Comparison of ENCODE assay signal across 5 cellular contexts in the genomic region with DNA sequence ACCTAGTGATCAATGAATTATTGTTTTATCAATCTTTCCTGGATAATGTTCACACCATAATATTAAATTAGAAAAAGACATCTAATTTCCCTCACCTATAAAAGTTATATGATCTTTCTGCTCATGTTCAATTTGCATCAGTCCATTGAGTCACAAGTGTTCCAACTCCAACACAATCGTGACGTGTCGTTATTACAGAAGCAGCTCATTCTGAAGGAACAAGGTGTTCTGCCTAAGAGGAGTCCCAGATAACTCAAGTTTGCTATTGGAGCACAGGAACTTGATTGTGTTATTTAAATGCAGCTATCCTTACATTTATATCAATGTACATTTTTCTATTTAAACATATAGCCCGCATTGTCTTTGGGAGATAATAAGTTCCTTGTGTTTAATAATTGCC.
"Had no signal": no experiment of that assay in that cellular context is flagged by ENCODE, and none has a peak within 500 bp of the region (broad histone marks: within the 10 kb centered on the region; RNA-seq: fewer than 3 reads in every experiment).

No MANE protein-coding gene starts in this region.

- H3K4me1 Mint-ChIP-seq: GM23338 had no signal

- DNase-seq: H9, HCEC 1CT, IMR-90 had no signal

- H3K27ac Mint-ChIP-seq: GM23338, H9 had no signal

- H3K4me3 ChIP-seq: GM23338, K562 had no signal

- H3K4me3 Mint-ChIP-seq: GM23338, H9 had no signal

- H3K9me3 Mint-ChIP-seq: GM23338 had no signal
